In the genomic region with DNA sequence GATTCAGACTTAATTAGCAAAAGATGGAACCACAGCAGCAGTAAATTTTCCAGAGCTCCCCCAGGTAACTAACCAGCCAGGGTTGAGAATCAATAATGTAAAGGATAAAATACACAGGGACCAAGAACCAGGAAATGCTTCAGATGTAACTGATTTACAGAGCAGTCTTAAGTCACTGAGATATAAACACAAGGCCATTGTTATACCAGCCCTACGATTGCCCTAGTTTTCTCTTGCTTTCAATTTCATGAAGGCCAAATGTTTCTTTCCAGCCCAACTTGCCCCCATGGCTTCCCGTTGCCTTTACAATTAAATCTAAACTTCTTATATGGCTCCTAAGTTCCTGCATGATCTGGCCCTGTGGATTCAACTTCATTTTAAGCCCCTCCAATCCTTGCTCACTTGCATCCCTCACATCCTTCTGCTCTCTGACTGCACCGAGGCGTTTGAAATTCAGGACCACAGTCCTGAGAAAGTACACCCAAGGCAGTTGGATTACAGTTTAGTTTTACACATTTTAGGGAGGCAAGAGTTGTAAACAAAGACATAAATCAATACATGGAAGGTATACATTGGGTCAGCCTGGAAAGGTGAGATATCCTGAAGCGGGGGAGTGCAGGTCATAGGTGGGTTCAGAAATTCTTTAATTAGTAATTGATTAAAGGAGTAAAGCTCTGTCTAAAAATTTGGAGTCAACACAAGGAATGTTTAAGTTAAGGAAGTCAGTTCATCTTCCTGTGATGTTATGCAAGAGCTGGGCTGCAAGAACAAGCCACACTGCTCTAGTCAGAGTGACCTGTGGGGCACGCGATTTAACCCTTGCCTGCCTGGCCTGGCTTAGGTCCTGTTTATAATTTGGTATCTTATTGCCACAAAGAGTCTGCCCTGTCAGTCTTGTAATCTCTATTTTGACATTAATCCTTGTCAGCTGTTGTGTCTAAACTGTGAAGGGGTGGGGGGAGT, we compare ENCODE assay signal across 1 cellular context.
TF ChIP-seq lines count a peak whose summit lies in the region.

No MANE protein-coding gene starts in this region.

TF ChIP-seq in HepG2, 621 proteins besides CTCF, POLR2A, EP300 and RAD21 (continued from another document):
- TF ChIP-seq, protein P1, sequence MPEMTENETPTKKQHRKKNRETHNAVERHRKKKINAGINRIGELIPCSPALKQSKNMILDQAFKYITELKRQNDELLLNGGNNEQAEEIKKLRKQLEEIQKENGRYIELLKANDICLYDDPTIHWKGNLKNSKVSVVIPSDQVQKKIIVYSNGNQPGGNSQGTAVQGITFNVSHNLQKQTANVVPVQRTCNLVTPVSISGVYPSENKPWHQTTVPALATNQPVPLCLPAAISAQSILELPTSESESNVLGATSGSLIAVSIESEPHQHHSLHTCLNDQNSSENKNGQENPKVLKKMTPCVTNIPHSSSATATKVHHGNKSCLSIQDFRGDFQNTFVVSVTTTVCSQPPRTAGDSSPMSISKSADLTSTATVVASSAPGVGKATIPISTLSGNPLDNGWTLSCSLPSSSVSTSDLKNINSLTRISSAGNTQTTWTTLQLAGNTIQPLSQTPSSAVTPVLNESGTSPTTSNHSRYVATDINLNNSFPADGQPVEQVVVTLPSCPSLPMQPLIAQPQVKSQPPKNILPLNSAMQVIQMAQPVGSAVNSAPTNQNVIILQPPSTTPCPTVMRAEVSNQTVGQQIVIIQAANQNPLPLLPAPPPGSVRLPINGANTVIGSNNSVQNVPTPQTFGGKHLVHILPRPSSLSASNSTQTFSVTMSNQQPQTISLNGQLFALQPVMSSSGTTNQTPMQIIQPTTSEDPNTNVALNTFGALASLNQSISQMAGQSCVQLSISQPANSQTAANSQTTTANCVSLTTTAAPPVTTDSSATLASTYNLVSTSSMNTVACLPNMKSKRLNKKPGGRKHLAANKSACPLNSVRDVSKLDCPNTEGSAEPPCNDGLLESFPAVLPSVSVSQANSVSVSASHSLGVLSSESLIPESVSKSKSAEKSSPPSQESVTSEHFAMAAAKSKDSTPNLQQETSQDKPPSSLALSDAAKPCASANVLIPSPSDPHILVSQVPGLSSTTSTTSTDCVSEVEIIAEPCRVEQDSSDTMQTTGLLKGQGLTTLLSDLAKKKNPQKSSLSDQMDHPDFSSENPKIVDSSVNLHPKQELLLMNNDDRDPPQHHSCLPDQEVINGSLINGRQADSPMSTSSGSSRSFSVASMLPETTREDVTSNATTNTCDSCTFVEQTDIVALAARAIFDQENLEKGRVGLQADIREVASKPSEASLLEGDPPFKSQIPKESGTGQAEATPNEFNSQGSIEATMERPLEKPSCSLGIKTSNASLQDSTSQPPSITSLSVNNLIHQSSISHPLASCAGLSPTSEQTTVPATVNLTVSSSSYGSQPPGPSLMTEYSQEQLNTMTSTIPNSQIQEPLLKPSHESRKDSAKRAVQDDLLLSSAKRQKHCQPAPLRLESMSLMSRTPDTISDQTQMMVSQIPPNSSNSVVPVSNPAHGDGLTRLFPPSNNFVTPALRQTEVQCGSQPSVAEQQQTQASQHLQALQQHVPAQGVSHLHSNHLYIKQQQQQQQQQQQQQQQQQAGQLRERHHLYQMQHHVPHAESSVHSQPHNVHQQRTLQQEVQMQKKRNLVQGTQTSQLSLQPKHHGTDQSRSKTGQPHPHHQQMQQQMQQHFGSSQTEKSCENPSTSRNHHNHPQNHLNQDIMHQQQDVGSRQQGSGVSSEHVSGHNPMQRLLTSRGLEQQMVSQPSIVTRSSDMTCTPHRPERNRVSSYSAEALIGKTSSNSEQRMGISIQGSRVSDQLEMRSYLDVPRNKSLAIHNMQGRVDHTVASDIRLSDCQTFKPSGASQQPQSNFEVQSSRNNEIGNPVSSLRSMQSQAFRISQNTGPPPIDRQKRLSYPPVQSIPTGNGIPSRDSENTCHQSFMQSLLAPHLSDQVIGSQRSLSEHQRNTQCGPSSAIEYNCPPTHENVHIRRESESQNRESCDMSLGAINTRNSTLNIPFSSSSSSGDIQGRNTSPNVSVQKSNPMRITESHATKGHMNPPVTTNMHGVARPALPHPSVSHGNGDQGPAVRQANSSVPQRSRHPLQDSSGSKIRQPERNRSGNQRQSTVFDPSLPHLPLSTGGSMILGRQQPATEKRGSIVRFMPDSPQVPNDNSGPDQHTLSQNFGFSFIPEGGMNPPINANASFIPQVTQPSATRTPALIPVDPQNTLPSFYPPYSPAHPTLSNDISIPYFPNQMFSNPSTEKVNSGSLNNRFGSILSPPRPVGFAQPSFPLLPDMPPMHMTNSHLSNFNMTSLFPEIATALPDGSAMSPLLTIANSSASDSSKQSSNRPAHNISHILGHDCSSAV (CRISPR knock-in tag; IDR thresholded peaks at IDR 0.05; ENCODE audit: borderline replicate concordance), result no peak
- TF ChIP-seq, protein P2, sequence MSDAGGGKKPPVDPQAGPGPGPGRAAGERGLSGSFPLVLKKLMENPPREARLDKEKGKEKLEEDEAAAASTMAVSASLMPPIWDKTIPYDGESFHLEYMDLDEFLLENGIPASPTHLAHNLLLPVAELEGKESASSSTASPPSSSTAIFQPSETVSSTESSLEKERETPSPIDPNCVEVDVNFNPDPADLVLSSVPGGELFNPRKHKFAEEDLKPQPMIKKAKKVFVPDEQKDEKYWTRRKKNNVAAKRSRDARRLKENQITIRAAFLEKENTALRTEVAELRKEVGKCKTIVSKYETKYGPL (CRISPR knock-in tag; IDR thresholded peaks at IDR 0.05), result peak; percentile 79; the same call in 1 of the 2 replicates
- TF ChIP-seq ZNF652 (CRISPR knock-in tag; IDR thresholded peaks at IDR 0.05; ENCODE audit: borderline replicate concordance, low read depth), result peak; percentile 96
- peak; percentile 66 for TF ChIP-seq CEBPG (CRISPR knock-in tag; IDR thresholded peaks at IDR 0.05)
- TF ChIP-seq, protein P3, sequence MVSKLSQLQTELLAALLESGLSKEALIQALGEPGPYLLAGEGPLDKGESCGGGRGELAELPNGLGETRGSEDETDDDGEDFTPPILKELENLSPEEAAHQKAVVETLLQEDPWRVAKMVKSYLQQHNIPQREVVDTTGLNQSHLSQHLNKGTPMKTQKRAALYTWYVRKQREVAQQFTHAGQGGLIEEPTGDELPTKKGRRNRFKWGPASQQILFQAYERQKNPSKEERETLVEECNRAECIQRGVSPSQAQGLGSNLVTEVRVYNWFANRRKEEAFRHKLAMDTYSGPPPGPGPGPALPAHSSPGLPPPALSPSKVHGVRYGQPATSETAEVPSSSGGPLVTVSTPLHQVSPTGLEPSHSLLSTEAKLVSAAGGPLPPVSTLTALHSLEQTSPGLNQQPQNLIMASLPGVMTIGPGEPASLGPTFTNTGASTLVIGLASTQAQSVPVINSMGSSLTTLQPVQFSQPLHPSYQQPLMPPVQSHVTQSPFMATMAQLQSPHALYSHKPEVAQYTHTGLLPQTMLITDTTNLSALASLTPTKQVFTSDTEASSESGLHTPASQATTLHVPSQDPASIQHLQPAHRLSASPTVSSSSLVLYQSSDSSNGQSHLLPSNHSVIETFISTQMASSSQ (IDR thresholded peaks at IDR 0.05; ENCODE audit: low read depth), result peak; percentile 40; the same call in 1 of the 2 replicates
- TF ChIP-seq, protein P3 (CRISPR knock-in tag; IDR thresholded peaks at IDR 0.05; ENCODE audit: borderline replicate concordance), result no peak
- no peak for TF ChIP-seq ZNF83 (CRISPR knock-in tag; IDR thresholded peaks at IDR 0.05; ENCODE audit: borderline replicate concordance)
- no peak for TF ChIP-seq SOX13 (IDR thresholded peaks at IDR 0.05)
- TF ChIP-seq SOX13 (CRISPR knock-in tag; conservative IDR thresholded peaks at IDR 0.05 in 1 of 2, IDR thresholded peaks at IDR 0.05 in 1 of 2), result peak in 1 of 2 experiments; percentile 19; a peak in 1 of 4 replicates
